14 cellular contexts compared by ENCODE assay signal in the genomic region with DNA sequence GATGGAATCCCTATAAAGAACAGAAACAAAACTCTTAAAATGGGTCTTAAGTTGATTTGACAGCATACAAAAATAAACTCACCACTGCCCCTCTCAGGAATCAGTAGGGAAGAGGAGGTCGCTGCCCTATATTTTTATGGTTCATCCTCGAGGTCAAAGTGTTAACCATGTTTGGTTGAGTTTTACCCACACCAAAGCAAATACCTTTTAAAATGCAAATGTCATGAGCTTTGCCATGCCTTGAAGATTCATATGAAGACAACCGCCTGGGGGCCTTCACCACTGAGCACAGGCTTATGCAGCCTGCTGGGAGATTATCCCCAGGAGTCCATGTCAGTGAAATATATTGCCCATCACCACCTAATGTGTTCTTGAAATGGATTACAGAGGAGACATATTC.
DNase-seq lines count a peak whose midpoint lies in the region; ATAC-seq, FAIRE-seq and TF ChIP-seq lines count a peak whose summit lies in the region.
"Had no signal": no experiment of that assay in that cellular context is flagged by ENCODE, and none has a peak within 500 bp of the region (broad histone marks: within the 10 kb centered on the region; RNA-seq: fewer than 3 reads in every experiment).

No MANE protein-coding gene starts in this region.

- TF ChIP-seq CTCF in HepG2 (CRISPR knock-in tag; IDR thresholded peaks at IDR 0.05) (no peak), right lobe of liver (IDR thresholded peaks at IDR 0.05) (no peak), NB4 (IDR thresholded peaks at IDR 0.05; ENCODE audit: low read depth, low read length) (no peak)

- no peak overlapping the region for H3K9ac ChIP-seq in HepG2 (ENCODE audit: insufficient read depth, low read depth, low read length)
- H3K9ac ChIP-seq: BLaER1 had no signal

- H3K4me3 ChIP-seq in HepG2 (replicated peaks in 1 of 3; ENCODE audit: insufficient read depth in 1 of 3, low read depth in 2 of 3, low read length in 3 of 3) (no peak overlapping the region), right lobe of liver (no peak overlapping the region), NB4 (ENCODE audit: low read depth, low read length) (no peak overlapping the region)
- H3K4me3 ChIP-seq: BLaER1, gastroesophageal sphincter, left lung had no signal

- 83% methylated on average over 3 of the region's 3 CpGs for WGBS in HepG2 (ENCODE audit: low lambda C conversion rate)
- 47% methylated on average over 3 of the region's 3 CpGs for WGBS in right lobe of liver (ENCODE audit: insufficient coverage, low coverage, low lambda C conversion rate, missing lambda C conversion rate)

- POLR2A ChIA-PET in HepG2 (lab: Yijun Ruan, JAX): no interaction called here

- peak; percentile 40; the same call in 1 of the 3 replicates for ATAC-seq in HepG2
- no peak for ATAC-seq in right lobe of liver
- ATAC-seq in stimulated activated naive CD8-positive, alpha-beta T cell treated with anti-CD3 and anti-CD28 coated beads, Interleukin-15, Interleukin-2, amounts not matched to agents 100 U/mL and 50 U/mL, for 24 hours: peak; percentile 97
- no peak for ATAC-seq in HG02973 (IDR thresholded peaks at IDR 0.05; ENCODE audit: unreplicated experiment)
- ATAC-seq: gastroesophageal sphincter, left lung had no signal

- no peaks in the 10 kb centered on the region for H3K79me2 ChIP-seq in HepG2 (ENCODE audit: insufficient read depth, low read length)

- in situ Hi-C loops in HepG2 (cut with HindIII; ENCODE audit: extremely low pct_ligation_motif_present, low pct_unique_long_range_greater_than_20kb): no loop called here

- no peak overlapping the region for H2AFZ ChIP-seq in HepG2 (ENCODE audit: low read length)

- H3K27me3 ChIP-seq in HepG2 (ENCODE audit: control insufficient read depth in 1 of 2, insufficient read depth in 2 of 2, low read length in 2 of 2) (no peaks in the 10 kb centered on the region), right lobe of liver (no peaks in the 10 kb centered on the region)
- H3K27me3 ChIP-seq: BLaER1, gastroesophageal sphincter, left lung had no signal

- H3K9me3 ChIP-seq in HepG2 (ENCODE audit: low read length) (no peaks in the 10 kb centered on the region), right lobe of liver (no peaks in the 10 kb centered on the region)
- H3K9me3 ChIP-seq: gastroesophageal sphincter, left lung had no signal

- no peaks in the 10 kb centered on the region for H4K20me1 ChIP-seq in HepG2 (ENCODE audit: insufficient read depth, low read length)
- H4K20me1 ChIP-seq: BLaER1 had no signal

- no TSS peak for BruUV-seq in HepG2 (replicated peaks; lab: Mats Ljungman, UMichigan)

- intact Hi-C loops in HepG2 (cut with micrococcal nuclease; ENCODE audit: unreplicated experiment) (no loop called here), right lobe of liver (cut with DNase I) (no loop called here)

- TF ChIP-seq EP300 in HepG2 (IDR thresholded peaks at IDR 0.05; ENCODE audit: low read depth in 2 of 2, low read length in 2 of 2) (no peak), HepG2 (CRISPR knock-in tag; IDR thresholded peaks at IDR 0.05; ENCODE audit: borderline replicate concordance) (no peak)

- no peak overlapping the region for H3K4me2 ChIP-seq in HepG2 (ENCODE audit: low read depth, low read length)
- H3K4me2 ChIP-seq: BLaER1 had no signal

- H3K27ac ChIP-seq in HepG2 (ENCODE audit: extremely low read length, insufficient read depth, low read length) (no peak overlapping the region), right lobe of liver (no peak overlapping the region)
- H3K27ac ChIP-seq: BLaER1, gastroesophageal sphincter, left lung had no signal

- CTCF ChIA-PET in HepG2 (lab: Yijun Ruan, JAX; ENCODE audit: low intra/inter-chr PET ratio, low total read pairs): interaction anchor here (1.5 kb wide), 1 partner anchor 83 kb away, joined by 5 read pairs; no protein-coding TSS in a partner anchor

- DNase-seq in HepG2 (ENCODE audit: low spot score) (no peak), right lobe of liver (no peak), NB4 (ENCODE audit: low read depth) (peak; percentile 10), kidney tubule cell (ENCODE audit: low spot score) (no peak), NCI-H187 treated with DMSO at 0.1 percent for 48 hours (lab: John Stamatoyannopoulos, UW) (no peak)
- DNase-seq in activated effector memory CD4-positive, alpha-beta T cell treated with anti-CD3 and anti-CD28 coated beads, Interleukin-2, amount 50 U/mL, for 16 hours: peak; percentile 75
- peak; percentile 61 for DNase-seq in stimulated activated naive CD8-positive, alpha-beta T cell treated with anti-CD3 and anti-CD28 coated beads, Interleukin-15, Interleukin-2, amounts not matched to agents 100 U/mL and 50 U/mL, for 24 hours
- DNase-seq: dermis blood vessel endothelial cell, GDM1, left lung, T-helper 9 cell had no signal

- TF ChIP-seq POLR2A in HepG2 (IDR thresholded peaks at IDR 0.05; ENCODE audit: insufficient read depth in 1 of 2, low read depth in 2 of 2, low read length in 2 of 2) (no peak), right lobe of liver (IDR thresholded peaks at IDR 0.05) (no peak), NB4 (IDR thresholded peaks at IDR 0.05; ENCODE audit: extremely low read depth, insufficient read length) (no peak)

- FAIRE-seq in HepG2 (lab: Jason Lieb, UNC): no peak

- H3K4me1 ChIP-seq in HepG2 (ENCODE audit: insufficient read depth, low read length) (no peaks in the 10 kb centered on the region), right lobe of liver (no peaks in the 10 kb centered on the region)
- H3K4me1 ChIP-seq: BLaER1, gastroesophageal sphincter, left lung had no signal

- no peak for TF ChIP-seq RAD21 in HepG2 (CRISPR knock-in tag; IDR thresholded peaks at IDR 0.05)

- peaks cover 2 to 14% of the 10 kb centered on the region in 2 experiments; a peak in 2 of 5 replicates for H3K36me3 ChIP-seq in HepG2 (replicated peaks in 1 of 2; ENCODE audit: control insufficient read depth in 1 of 2, insufficient read depth in 2 of 2, low read length in 2 of 2)
- H3K36me3 ChIP-seq in right lobe of liver: peaks cover 0 to 3% (median under 1%) of the 10 kb centered on the region in 4 donors

TF ChIP-seq in HepG2, 621 proteins besides CTCF, POLR2A, EP300 and RAD21:
- TF ChIP-seq ZNF460 (CRISPR knock-in tag; IDR thresholded peaks at IDR 0.05; ENCODE audit: borderline replicate concordance) (no peak), POLR2AphosphoS5 (IDR thresholded peaks at IDR 0.05; ENCODE audit: low read depth, low read length) (no peak)

Comparison
In these comparisons a context has a peak if more than half of its experiments do, and no peak if none do; other contexts are left out.
1. ATAC-seq: peak in HepG2 (single experiment) and stimulated activated naive CD8-positive, alpha-beta T cell treated with anti-CD3 and anti-CD28 coated beads, Interleukin-15, Interleukin-2, amounts not matched to agents 100 U/mL and 50 U/mL, for 24 hours (single experiment); none in right lobe of liver (0 of 4) and HG02973 (single experiment).
2. DNase-seq: peak in NB4 (single experiment), activated effector memory CD4-positive, alpha-beta T cell treated with anti-CD3 and anti-CD28 coated beads, Interleukin-2, amount 50 U/mL, for 16 hours (single experiment) and stimulated activated naive CD8-positive, alpha-beta T cell treated with anti-CD3 and anti-CD28 coated beads, Interleukin-15, Interleukin-2, amounts not matched to agents 100 U/mL and 50 U/mL, for 24 hours (single experiment); none in HepG2 (single experiment), right lobe of liver (0 of 3), kidney tubule cell (single experiment) and NCI-H187 treated with DMSO at 0.1 percent for 48 hours (single experiment).